In the genomic region with DNA sequence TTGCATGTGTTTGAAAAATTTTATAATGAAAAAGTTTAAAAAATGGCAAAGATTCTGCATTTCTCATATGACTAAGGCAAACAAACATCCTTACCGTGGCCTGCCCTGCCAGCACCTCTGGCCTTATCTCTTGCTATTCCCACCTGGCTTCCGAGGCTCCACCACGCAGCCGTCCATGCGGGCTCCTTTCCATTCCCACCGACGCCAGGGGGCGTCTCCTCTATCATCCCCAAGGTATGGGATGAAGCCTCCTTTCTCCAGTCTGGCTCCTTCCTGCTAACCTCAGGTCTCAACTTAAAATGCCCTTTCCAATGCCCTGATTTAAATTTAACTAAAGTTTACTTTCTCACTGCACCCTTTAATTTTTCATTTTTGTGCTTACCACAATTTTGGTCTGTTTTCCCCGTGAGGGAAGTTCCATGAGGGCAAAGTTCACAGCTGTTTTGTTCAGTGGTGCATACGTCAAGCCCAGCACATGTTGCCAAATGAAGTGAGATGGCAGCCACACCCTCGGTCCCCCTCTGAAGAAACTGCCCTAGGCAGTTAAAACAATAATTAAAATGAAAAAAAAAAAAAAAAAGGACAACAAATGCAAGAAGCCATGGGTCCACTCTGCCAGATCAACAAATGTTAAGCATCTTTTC, we compare ENCODE assay signal across 9 cellular contexts. TPM values are rescaled to one million over a fixed set of nuclear protein-coding genes. Genes with fewer than 3 reads are reported as not detected.
DNase-seq lines count a peak whose midpoint lies in the region; ATAC-seq and TF ChIP-seq lines count a peak whose summit lies in the region.
"Had no signal": no experiment of that assay in that cellular context is flagged by ENCODE, and none has a peak within 500 bp of the region (broad histone marks: within the 10 kb centered on the region; RNA-seq: fewer than 3 reads in every experiment).

No MANE protein-coding gene starts in this region.

- peak; percentile 47 for TF ChIP-seq CTCF in GM06990 (IDR thresholded peaks at IDR 0.05; ENCODE audit: insufficient read depth, low read length, poor library complexity, severe bottlenecking)
- TF ChIP-seq CTCF in MM.1S (IDR thresholded peaks at IDR 0.05; ENCODE audit: low read length) = peak; percentile 41
- peak in 2 of 3 experiments; percentile 26 to 30 for TF ChIP-seq CTCF in testis (IDR thresholded peaks at IDR 0.05)

- intact Hi-C loops in left ventricle myocardium superior (cut with micrococcal nuclease) = no loop called here
- intact Hi-C loops in testis (cut with DNase I; ENCODE audit: low total_unique reads) = no loop called here

- H3K79me2 ChIP-seq in MM.1S (ENCODE audit: low read length) = no peaks in the 10 kb centered on the region

- no peaks in the 10 kb centered on the region for H3K9me3 ChIP-seq in MM.1S (replicated peaks; ENCODE audit: insufficient read depth, low read length)
- no peaks in the 10 kb centered on the region for H3K9me3 ChIP-seq in testis

- WGBS in testis, 2 donors = 26 to 28% methylated on average over 11 of the region's 11 CpGs

- H3K27me3 ChIP-seq in GM06990 (replicated peaks; ENCODE audit: control insufficient read depth, insufficient read depth, low read length) = no peaks in the 10 kb centered on the region
- peaks cover 75% of the 10 kb centered on the region for H3K27me3 ChIP-seq in MM.1S (replicated peaks; ENCODE audit: insufficient read depth, low read length)
- H3K27me3 ChIP-seq in testis = no peaks in the 10 kb centered on the region

- no peak overlapping the region for H3K4me2 ChIP-seq in MM.1S (ENCODE audit: low read depth, low read length)

- no peak for DNase-seq in GM06990 (ENCODE audit: extremely low read depth, insufficient read length)
- DNase-seq in MM.1S = no peak
- DNase-seq in UCSD-AML1 (lab: John Stamatoyannopoulos, UW; ENCODE audit: unreplicated experiment) = peak; percentile 50
- peak; percentile 76 for DNase-seq in left ventricle myocardium superior
- DNase-seq in testis = peak; percentile 65
- DNase-seq in HuH-7.5 (ENCODE audit: low spot score) = no peak
- DNase-seq: stimulated activated naive B cell treated with anti-CD40 and anti-IgM and Interleukin-4, amounts not matched to agents 10 μg/mL and 1 μg/mL and 100 μg/mL, for 72 hours had no signal

- H3K4me1 ChIP-seq in MM.1S (ENCODE audit: low read length) (no peaks in the 10 kb centered on the region), testis (no peaks in the 10 kb centered on the region)

- TF ChIP-seq POLR2A in testis (IDR thresholded peaks at IDR 0.05) = no peak
- TF ChIP-seq POLR2A in GM18505 (IDR thresholded peaks at IDR 0.05; ENCODE audit: borderline replicate concordance, extremely low read depth, insufficient read depth, insufficient read length) = no peak

- no peaks in the 10 kb centered on the region for H3F3A ChIP-seq in MM.1S (ENCODE audit: insufficient read depth, low read length)

- H3K4me3 ChIP-seq in GM06990 (replicated peaks; ENCODE audit: low read depth, low read length) = no peak overlapping the region
- H3K4me3 ChIP-seq in MM.1S (ENCODE audit: low read length) = no peak overlapping the region
- H3K4me3 ChIP-seq in testis = no peak overlapping the region

- H4K20me1 ChIP-seq in MM.1S (ENCODE audit: insufficient read depth, low read length) = no peaks in the 10 kb centered on the region

- H3K36me3 ChIP-seq in GM06990 (ENCODE audit: control insufficient read depth, insufficient read depth, low read length) (no peaks in the 10 kb centered on the region), MM.1S (replicated peaks; ENCODE audit: insufficient read depth, low read length) (no peaks in the 10 kb centered on the region), testis (ENCODE audit: low read depth, missing control alignments) (no peaks in the 10 kb centered on the region)

- no peak overlapping the region for H2AFZ ChIP-seq in MM.1S (ENCODE audit: low read length)

- no peak overlapping the region for H3K9ac ChIP-seq in MM.1S (ENCODE audit: low read length)

- peak; percentile 74 for ATAC-seq in left ventricle myocardium superior
- no peak for ATAC-seq in HG03432 (IDR thresholded peaks at IDR 0.05; ENCODE audit: unreplicated experiment)
- no peak for ATAC-seq in GM18505 (IDR thresholded peaks at IDR 0.05; ENCODE audit: unreplicated experiment)

- H3K27ac ChIP-seq in MM.1S (ENCODE audit: low read length) = no peak overlapping the region
- no peak overlapping the region for H3K27ac ChIP-seq in testis

- no peaks in the 10 kb centered on the region for H3K9me2 ChIP-seq in MM.1S (replicated peaks; ENCODE audit: insufficient read depth, low read length)

RNA-seq across cellular contexts. Expression of gene SDK2, which starts 13.3 kb away (rescaled TPM):
- total RNA-seq in left ventricle myocardium superior = 1.5 TPM
- 10 to 100 TPM; 36.9 to 63.4 TPM for total RNA-seq in testis
- 55.4 TPM for polyA plus RNA-seq in testis (ENCODE audit: insufficient read depth, low read depth, low replicate concordance)

Comparison
In these comparisons a context has a peak if more than half of its experiments do, and no peak if none do; other contexts are left out.
1. DNase-seq: peak in UCSD-AML1 (single experiment), left ventricle myocardium superior (single experiment) and testis (single experiment); none in GM06990 (single experiment), MM.1S (single experiment) and HuH-7.5 (single experiment).
2. RNA of gene SDK2, which starts 13.3 kb away (total RNA-seq): 36.9 to 63.4 TPM in testis; 1.5 TPM in left ventricle myocardium superior (single experiment); every median in the first group is over 10 times any median in the second.
3. Peak in every context shown above with its lines, with median percentiles within 50 percentile points of each other: CTCF ChIP-seq.